8 cellular contexts compared by ENCODE assay signal in the genomic region with DNA sequence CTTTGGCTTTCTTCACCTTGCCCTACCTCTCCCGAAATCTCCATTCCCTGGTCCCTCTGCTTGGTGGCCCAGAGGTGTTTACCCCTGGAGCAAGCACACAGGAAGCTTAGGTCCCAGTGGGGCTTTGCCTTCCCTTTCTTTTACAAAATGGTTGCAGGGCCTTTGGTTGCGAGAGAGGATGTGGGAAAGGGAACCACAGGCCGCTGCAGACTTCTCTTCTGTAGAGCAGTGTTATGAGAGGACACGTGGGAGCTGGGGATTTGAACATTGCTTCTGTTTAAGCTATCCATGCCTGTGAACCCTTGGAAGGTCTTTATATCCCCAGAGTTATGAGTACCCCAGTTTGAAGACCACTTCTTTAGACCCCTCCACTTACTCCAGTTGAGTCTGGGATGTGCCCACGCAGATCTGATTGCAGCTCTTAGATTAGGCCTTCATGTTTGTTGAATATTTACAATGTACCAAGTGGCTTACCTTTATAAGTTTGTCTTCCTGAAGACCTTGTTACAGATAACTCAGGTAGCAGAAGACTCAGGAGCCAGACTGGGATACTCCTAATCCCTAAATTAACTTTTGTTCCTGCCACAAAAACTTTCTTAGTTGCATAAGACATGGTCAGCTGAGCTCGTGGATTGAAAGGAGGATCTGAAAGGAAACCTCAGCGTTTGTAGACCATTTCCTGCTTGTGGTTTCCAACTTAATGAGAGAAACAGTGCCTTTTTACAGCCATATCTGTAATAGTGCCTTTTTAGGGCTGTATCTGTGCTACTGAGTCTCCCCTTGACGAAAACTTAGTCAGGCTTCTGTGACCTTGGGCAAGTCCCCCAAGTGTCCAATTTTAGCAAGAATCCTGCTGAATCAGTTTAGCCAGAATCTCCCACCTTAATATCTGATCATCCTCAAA. TPM values are rescaled to one million over a fixed set of nuclear protein-coding genes. Genes with fewer than 3 reads are reported as not detected.
DNase-seq lines count a peak whose midpoint lies in the region; ATAC-seq and TF ChIP-seq lines count a peak whose summit lies in the region.

No MANE protein-coding gene starts in this region.

- TF ChIP-seq CTCF in NB4 (IDR thresholded peaks at IDR 0.05; ENCODE audit: low read depth, low read length) (no peak), Calu3 (IDR thresholded peaks at IDR 0.05; ENCODE audit: unreplicated experiment) (no peak)

- DNase-seq in activated CD4-positive, alpha-beta T cell treated with anti-CD3 and anti-CD28 coated beads, Interleukin-2, amount 10 ng/mL, durations not matched to agents 24 days and 14 days, result peak; percentile 90
- no peak for DNase-seq in activated CD4-positive, alpha-beta T cell treated with anti-CD3 and anti-CD28 coated beads, Interleukin-2, amount 50 U/mL, for 4 hours
- peak; percentile 93 for DNase-seq in NB4 (ENCODE audit: low read depth)
- DNase-seq in HUDEP-2 (lab: John Stamatoyannopoulos, UW; ENCODE audit: unreplicated experiment in 76 of 76), result no peak
- DNase-seq in Calu3, result no peak

- peaks cover 14% of the 10 kb centered on the region for H3K9me3 Mint-ChIP-seq in activated CD4-positive, alpha-beta T cell treated with anti-CD3 and anti-CD28 coated beads, Interleukin-2, amount 10 ng/mL, durations not matched to agents 24 days and 14 days
- no peaks in the 10 kb centered on the region for H3K9me3 Mint-ChIP-seq in stimulated activated memory B cell treated with anti-CD40 and anti-IgM and Interleukin-4, amounts not matched to agents 10 μg/mL and 1 μg/mL and 100 μg/mL, for 72 hours
- no peaks in the 10 kb centered on the region for H3K9me3 Mint-ChIP-seq in Calu3 (ENCODE audit: low read depth, unreplicated experiment)

- intact Hi-C loops in activated CD4-positive, alpha-beta T cell treated with anti-CD3 and anti-CD28 coated beads, Interleukin-2, amount 10 ng/mL, durations not matched to agents 24 days and 14 days (cut with micrococcal nuclease), result loop anchor here (1.0 to 5.0 kb wide), 5 partner anchors 20 to 223 kb away; no protein-coding TSS in a partner anchor
- intact Hi-C loops in Calu3 (cut with micrococcal nuclease; ENCODE audit: unreplicated experiment), result no loop called here

- H3K4me1 Mint-ChIP-seq in activated CD4-positive, alpha-beta T cell treated with anti-CD3 and anti-CD28 coated beads, Interleukin-2, amount 10 ng/mL, durations not matched to agents 24 days and 14 days, result peaks cover 40% of the 10 kb centered on the region
- H3K4me1 Mint-ChIP-seq in stimulated activated memory B cell treated with anti-CD40 and anti-IgM and Interleukin-4, amounts not matched to agents 10 μg/mL and 1 μg/mL and 100 μg/mL, for 72 hours, result peaks cover 26% of the 10 kb centered on the region
- no peaks in the 10 kb centered on the region for H3K4me1 Mint-ChIP-seq in Calu3 (ENCODE audit: low read depth, unreplicated experiment)

- CTCF ChIA-PET in Calu3 (lab: Charles Lee), result interaction anchor here (0.8 kb wide), 1 partner anchor 10 kb away, joined by 3 read pairs; no protein-coding TSS in a partner anchor

- peak overlapping the region; percentile 35 for H3K4me3 ChIP-seq in NB4 (ENCODE audit: low read depth, low read length)

- peak overlapping the region; percentile 14 for H3K27ac ChIP-seq in cingulate gyrus (ENCODE audit: low read depth, low read length)

- H3K27me3 Mint-ChIP-seq in activated CD4-positive, alpha-beta T cell treated with anti-CD3 and anti-CD28 coated beads, Interleukin-2, amount 10 ng/mL, durations not matched to agents 24 days and 14 days, result peaks cover 2% of the 10 kb centered on the region
- no peaks in the 10 kb centered on the region for H3K27me3 Mint-ChIP-seq in stimulated activated memory B cell treated with anti-CD40 and anti-IgM and Interleukin-4, amounts not matched to agents 10 μg/mL and 1 μg/mL and 100 μg/mL, for 72 hours
- H3K27me3 Mint-ChIP-seq in Calu3 (ENCODE audit: unreplicated experiment), result no peaks in the 10 kb centered on the region

- H3K36me3 Mint-ChIP-seq in activated CD4-positive, alpha-beta T cell treated with anti-CD3 and anti-CD28 coated beads, Interleukin-2, amount 10 ng/mL, durations not matched to agents 24 days and 14 days (ENCODE audit: low read depth), result peaks cover 8% of the 10 kb centered on the region
- no peaks in the 10 kb centered on the region for H3K36me3 Mint-ChIP-seq in stimulated activated memory B cell treated with anti-CD40 and anti-IgM and Interleukin-4, amounts not matched to agents 10 μg/mL and 1 μg/mL and 100 μg/mL, for 72 hours
- H3K36me3 Mint-ChIP-seq in Calu3 (ENCODE audit: insufficient read depth, unreplicated experiment), result no peaks in the 10 kb centered on the region

- TF ChIP-seq POLR2A in NB4 (IDR thresholded peaks at IDR 0.05; ENCODE audit: extremely low read depth, insufficient read length), result no peak

- no TSS peak for BruUV-seq in Calu3 (replicated peaks; lab: Mats Ljungman, UMichigan)

- H3K4me3 Mint-ChIP-seq in activated CD4-positive, alpha-beta T cell treated with anti-CD3 and anti-CD28 coated beads, Interleukin-2, amount 10 ng/mL, durations not matched to agents 24 days and 14 days, result peak overlapping the region; percentile 57
- peak overlapping the region; percentile 16 for H3K4me3 Mint-ChIP-seq in stimulated activated memory B cell treated with anti-CD40 and anti-IgM and Interleukin-4, amounts not matched to agents 10 μg/mL and 1 μg/mL and 100 μg/mL, for 72 hours
- no peak overlapping the region for H3K4me3 Mint-ChIP-seq in Calu3 (ENCODE audit: low read depth, unreplicated experiment)

- H3K27ac Mint-ChIP-seq in activated CD4-positive, alpha-beta T cell treated with anti-CD3 and anti-CD28 coated beads, Interleukin-2, amount 10 ng/mL, durations not matched to agents 24 days and 14 days, result peak overlapping the region; percentile 70
- peak overlapping the region; percentile 53 for H3K27ac Mint-ChIP-seq in stimulated activated memory B cell treated with anti-CD40 and anti-IgM and Interleukin-4, amounts not matched to agents 10 μg/mL and 1 μg/mL and 100 μg/mL, for 72 hours
- H3K27ac Mint-ChIP-seq in Calu3 (ENCODE audit: unreplicated experiment), result no peak overlapping the region

- peak; percentile 94 for ATAC-seq in HG02610 (IDR thresholded peaks at IDR 0.05; ENCODE audit: unreplicated experiment)
- ATAC-seq in stimulated activated memory B cell treated with anti-CD40 and anti-IgM and Interleukin-4, amounts not matched to agents 10 μg/mL and 1 μg/mL and 100 μg/mL, for 72 hours, result peak; percentile 94

RNA-seq across cellular contexts. Expression of a gene that starts 21.9 kb away (rescaled TPM):
- 186 and 187 TPM in 2 replicates for total RNA-seq in activated CD4-positive, alpha-beta T cell treated with anti-CD3 and anti-CD28 coated beads, Interleukin-2, amount 10 ng/mL, durations not matched to agents 24 days and 14 days
- total RNA-seq in Calu3 (2022), result 121 and 135 TPM in 2 replicates

Comparison
In these comparisons a context has a peak if more than half of its experiments do, and no peak if none do; other contexts are left out.
1. DNase-seq: peak in activated CD4-positive, alpha-beta T cell treated with anti-CD3 and anti-CD28 coated beads, Interleukin-2, amount 10 ng/mL, durations not matched to agents 24 days and 14 days (single experiment) and NB4 (single experiment); none in activated CD4-positive, alpha-beta T cell treated with anti-CD3 and anti-CD28 coated beads, Interleukin-2, amount 50 U/mL, for 4 hours (0 of 2), HUDEP-2 (0 of 76) and Calu3 (single experiment).